In genomic region chr17:7484067-7484963, GRCh38 we compare ENCODE assay signal across 8 cellular contexts. TPM values are rescaled to one million over a fixed set of nuclear protein-coding genes. Genes with fewer than 3 reads are reported as not detected.
DNase-seq lines count a peak whose midpoint lies in the region; ATAC-seq, FAIRE-seq and TF ChIP-seq lines count a peak whose summit lies in the region.

Gene POLR2A, plus strand, starts transcription at chr17:7484366.

- intact Hi-C loops in OCI-LY7 (cut with micrococcal nuclease; ENCODE audit: unreplicated experiment), result loop anchor here (1.0 to 5.0 kb wide), 8 partner anchors 29 to 358 kb away; partner anchors contain the start of genes CTDNEP1, ELP5, KCTD11 and PHF23

- CTCF ChIA-PET in OCI-LY7 (lab: Charles Lee; ENCODE audit: unreplicated experiment), result interaction anchor here (0.6 to 1.0 kb wide), 4 partner anchors 43 to 242 kb away, joined by 3 to 5 read pairs (median 4); partner anchors contain the start of gene GABARAP

- peaks cover 30% of the 10 kb centered on the region for H3K36me3 ChIP-seq in OCI-LY7 (ENCODE audit: insufficient read depth, low read length)

- H3K27ac ChIP-seq in OCI-LY7 (ENCODE audit: low read depth, low read length, poor library complexity, severe bottlenecking), result peak within 1 kb of the TSS; percentile 90

- H3K9me3 ChIP-seq in OCI-LY7 (ENCODE audit: low read length) (no peaks in the 10 kb centered on the region), mononuclear cell (ENCODE audit: low read depth, low read length) (no peaks in the 10 kb centered on the region)

- H2AFZ ChIP-seq in OCI-LY7 (ENCODE audit: low read length), result peak within 1 kb of the TSS; percentile 95

- peak; percentile 75 for DNase-seq in D721Med (ENCODE audit: insufficient read length, low spot score)
- peak; percentile 94 for DNase-seq in HuH-7.5 (ENCODE audit: low spot score)
- DNase-seq in OCI-LY7 (ENCODE audit: low spot score), result peak; percentile 98
- DNase-seq in activated T-cell treated with anti-CD3 and anti-CD28 coated beads for 24 hours (ENCODE audit: low read depth), result peak; percentile 97
- peak; percentile 95 for DNase-seq in epidermal melanocyte (ENCODE audit: insufficient read length, low spot score)
- peak; percentile 97 to 98 for DNase-seq in stimulated activated CD8-positive, alpha-beta memory T cell treated with anti-CD3 and anti-CD28 coated beads, Interleukin-4, amount 100 ng/mL, for 1 hour (ENCODE audit: low read depth in 2 of 2, low spot score in 1 of 2)

- H3K4me3 ChIP-seq in OCI-LY7 (ENCODE audit: low read depth, low read length, poor library complexity, severe bottlenecking), result peak within 1 kb of the TSS; percentile 89
- peak within 1 kb of the TSS; percentile 98 for H3K4me3 ChIP-seq in mononuclear cell (ENCODE audit: low read length)

- peaks cover 38% of the 10 kb centered on the region for H3K4me1 ChIP-seq in OCI-LY7 (ENCODE audit: insufficient read depth, low read length, poor library complexity, severe bottlenecking)
- H3K4me1 ChIP-seq in mononuclear cell (ENCODE audit: insufficient read depth, low read length), result peaks cover 59% of the 10 kb centered on the region

- H3K27me3 ChIP-seq in mononuclear cell (ENCODE audit: insufficient read depth, low read length), result no peaks in the 10 kb centered on the region

- no peak for FAIRE-seq in D721Med (lab: Jason Lieb, UNC)

- peak within 1 kb of the TSS; percentile 99 for H3K4me2 ChIP-seq in OCI-LY7 (ENCODE audit: low read length)

- POLR2A ChIA-PET in OCI-LY7 (lab: Charles Lee), result interaction anchor here (0.9 kb wide), 1 partner anchor 8 kb away, joined by 3 read pairs; no protein-coding TSS in a partner anchor

- H4K20me1 ChIP-seq in OCI-LY7 (ENCODE audit: insufficient read depth, low read length), result peaks cover 20% of the 10 kb centered on the region

- peaks cover 46% of the 10 kb centered on the region for H3K79me2 ChIP-seq in OCI-LY7 (ENCODE audit: insufficient read depth, low read depth, low read length)

- peak; percentile 60 for ATAC-seq in GM21526 (IDR thresholded peaks at IDR 0.05; ENCODE audit: low FRiP score, unreplicated experiment)

- no TSS peak for BruUV-seq in OCI-LY7 (replicated peaks; lab: Mats Ljungman, UMichigan)

- H3K9me2 ChIP-seq in OCI-LY7 (ENCODE audit: insufficient read depth, low read length), result no peaks in the 10 kb centered on the region

- TF ChIP-seq CTCF in D721Med (IDR thresholded peaks at IDR 0.05; ENCODE audit: insufficient read depth, missing control alignments) (no peak), OCI-LY7 (conservative IDR thresholded peaks at IDR 0.05; ENCODE audit: low read length) (no peak)

RNA-seq across cellular contexts. Expression of gene POLR2A, which starts in this region (rescaled TPM):
- total RNA-seq in OCI-LY7 (2014; rRNA removed; shearing (Covaris generic)), result 76.6 and 84.2 TPM in 2 replicates
- total RNA-seq in OCI-LY7 (2022) (218 and 264 TPM in 2 replicates), mononuclear cell (174 TPM)

Comparison
In these comparisons a context has a peak if more than half of its experiments do, and no peak if none do; other contexts are left out.
1. Peak in every context shown above with its lines: DNase-seq, ATAC-seq, H3K4me3 ChIP-seq and H3K27ac ChIP-seq.